ENCODE assay signal across 21 cellular contexts in the genomic region with DNA sequence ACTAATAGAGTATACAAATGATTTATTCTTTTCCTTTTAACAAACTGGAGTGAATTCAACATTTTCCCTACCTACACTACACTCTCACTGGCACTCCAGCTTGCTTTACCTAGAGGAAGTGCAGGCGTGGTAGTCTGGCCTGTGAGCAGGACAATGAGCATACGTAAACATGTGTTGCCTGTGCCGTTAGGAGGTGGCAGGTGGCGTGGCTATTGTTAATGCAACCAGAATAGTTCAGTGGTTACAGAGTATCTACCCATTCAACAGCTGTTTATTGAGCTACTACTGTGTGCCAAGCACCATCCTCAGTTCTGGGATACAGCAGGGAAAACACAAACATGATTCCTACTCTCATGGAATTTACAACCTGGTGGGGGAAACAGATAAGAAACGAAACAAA.
"Had no signal": no experiment of that assay in that cellular context is flagged by ENCODE, and none has a peak within 500 bp of the region (broad histone marks: within the 10 kb centered on the region; RNA-seq: fewer than 3 reads in every experiment).

No MANE protein-coding gene starts in this region.

- DNase-seq: Kasumi-1, MM.1S, NCI-H1092 treated with DMSO at 0.1 percent for 48 hours, NCI-H1436, NCI-H187 treated with DMSO at 0.1 percent for 48 hours, NCI-H2029 treated with DMSO at 0.1 percent for 48 hours, NCI-H2171 treated with DMSO at 0.1 percent for 48 hours, NCI-H345, NCI-H446 treated with DMSO at 0.1 percent for 48 hours, NCI-H510A treated with DMSO at 0.1 percent for 48 hours, NCI-H526, PC-3, SHP77, SK-N-SH, SW 1271, T-cell had no signal

- ATAC-seq: K562, Panc1, PC-3, T-cell had no signal

- H3K9me3 ChIP-seq: SK-N-SH had no signal

- H3K9me2 ChIP-seq: SK-N-SH had no signal

- H3K4me3 ChIP-seq: K562 had no signal

- H3K27ac ChIP-seq: HL-60, KMS-11, RWPE1 had no signal

- H3K4me2 ChIP-seq: KMS-11, SK-N-SH had no signal
